In genomic region chr1:178997428-178997827, GRCh38 we compare ENCODE assay signal across 29 cellular contexts.
"Had no signal": no experiment of that assay in that cellular context is flagged by ENCODE, and none has a peak within 500 bp of the region (broad histone marks: within the 10 kb centered on the region; RNA-seq: fewer than 3 reads in every experiment).

No MANE protein-coding gene starts in this region.

- H3K4me1 Mint-ChIP-seq: stimulated activated naive CD8-positive, alpha-beta T cell treated with anti-CD3 and anti-CD28 coated beads, Interleukin-15, amount 100 ng/mL, for 72 hours had no signal

- H3K4me1 ChIP-seq: parathyroid adenoma, psoas muscle, right lobe of liver, upper lobe of right lung, uterus had no signal

- DNase-seq: natural killer cell; occipital lobe; ovary; posterior cingulate gyrus; psoas muscle; right cardiac atrium; right lobe of liver; sigmoid colon; small intestine; stimulated activated CD4-positive, alpha-beta T cell treated with anti-CD3 and anti-CD28 coated beads, Interleukin-15, amount 100 ng/mL, for 24 hours; stimulated activated CD4-positive, alpha-beta T cell treated with anti-CD3 and anti-CD28 coated beads, Interleukin-2, amount 100 ng/mL, for 24 hours; stimulated activated CD4-positive, alpha-beta T cell treated with anti-CD3 and anti-CD28 coated beads, Interleukin-2, amount 100 ng/mL, for 48 hours; stimulated activated CD4-positive, alpha-beta T cell treated with anti-CD3 and anti-CD28 coated beads, Interleukin-4, amount 100 ng/mL, for 24 hours; stimulated activated naive CD4-positive, alpha-beta T cell; stimulated activated naive CD8-positive, alpha-beta T cell treated with anti-CD3 and anti-CD28 coated beads, Interleukin-15, amount 100 ng/mL, for 72 hours; stimulated activated naive CD8-positive, alpha-beta T cell treated with anti-CD3 and anti-CD28 coated beads, Interleukin-15, Interleukin-2, amounts not matched to agents 100 U/mL and 50 U/mL, for 24 hours; substantia nigra; testis; tibial artery; transverse colon; upper lobe of right lung; uterus had no signal

- H3K9me3 ChIP-seq: ovary, psoas muscle, right lobe of liver, sigmoid colon, testis, upper lobe of right lung, uterus had no signal

- ATAC-seq: natural killer cell; psoas muscle; right cardiac atrium; right lobe of liver; stimulated activated memory B cell treated with anti-CD40 and anti-IgM and Interleukin-4, amounts not matched to agents 10 μg/mL and 1 μg/mL and 100 μg/mL, for 72 hours; stimulated activated naive CD8-positive, alpha-beta T cell treated with anti-CD3 and anti-CD28 coated beads, Interleukin-15, amount 100 ng/mL, for 72 hours; stimulated activated naive CD8-positive, alpha-beta T cell treated with anti-CD3 and anti-CD28 coated beads, Interleukin-15, Interleukin-2, amounts not matched to agents 100 U/mL and 50 U/mL, for 24 hours; upper lobe of right lung had no signal

- H3K27me3 Mint-ChIP-seq: progenitor cell of endocrine pancreas; stimulated activated memory B cell treated with anti-CD40 and anti-IgM and Interleukin-4, amounts not matched to agents 10 μg/mL and 1 μg/mL and 100 μg/mL, for 72 hours; stimulated activated naive CD8-positive, alpha-beta T cell treated with anti-CD3 and anti-CD28 coated beads, Interleukin-15, amount 100 ng/mL, for 72 hours; type B pancreatic cell had no signal

- H3K4me3 Mint-ChIP-seq: natural killer cell; nephron; neural progenitor cell; stimulated activated memory B cell treated with anti-CD40 and anti-IgM and Interleukin-4, amounts not matched to agents 10 μg/mL and 1 μg/mL and 100 μg/mL, for 72 hours; stimulated activated naive CD8-positive, alpha-beta T cell treated with anti-CD3 and anti-CD28 coated beads, Interleukin-15, amount 100 ng/mL, for 72 hours; type B pancreatic cell had no signal

- H3K27ac ChIP-seq: neural progenitor cell, ovary, parathyroid adenoma, psoas muscle, right lobe of liver, sigmoid colon, suprapubic skin, testis, tibial artery, transverse colon, upper lobe of right lung, uterus had no signal

- H3K9me3 Mint-ChIP-seq: natural killer cell; stimulated activated memory B cell treated with anti-CD40 and anti-IgM and Interleukin-4, amounts not matched to agents 10 μg/mL and 1 μg/mL and 100 μg/mL, for 72 hours; stimulated activated naive CD8-positive, alpha-beta T cell treated with anti-CD3 and anti-CD28 coated beads, Interleukin-15, amount 100 ng/mL, for 72 hours; type B pancreatic cell had no signal

- H3K4me3 ChIP-seq: neural progenitor cell, ovary, psoas muscle, right lobe of liver, sigmoid colon, suprapubic skin, testis, tibial artery, transverse colon, upper lobe of right lung, uterus had no signal

- H3K27me3 ChIP-seq: neural progenitor cell, ovary, right lobe of liver, sigmoid colon, suprapubic skin, testis, tibial artery, transverse colon, upper lobe of right lung, uterus had no signal

- H3K36me3 ChIP-seq: neural progenitor cell, ovary, right lobe of liver, sigmoid colon, suprapubic skin, tibial artery, transverse colon, upper lobe of right lung, uterus had no signal

- H3K36me3 Mint-ChIP-seq: natural killer cell; neural progenitor cell; stimulated activated memory B cell treated with anti-CD40 and anti-IgM and Interleukin-4, amounts not matched to agents 10 μg/mL and 1 μg/mL and 100 μg/mL, for 72 hours; type B pancreatic cell had no signal

- H3K27ac Mint-ChIP-seq: natural killer cell; nephron; neural progenitor cell; progenitor cell of endocrine pancreas; stimulated activated memory B cell treated with anti-CD40 and anti-IgM and Interleukin-4, amounts not matched to agents 10 μg/mL and 1 μg/mL and 100 μg/mL, for 72 hours; stimulated activated naive CD8-positive, alpha-beta T cell treated with anti-CD3 and anti-CD28 coated beads, Interleukin-15, amount 100 ng/mL, for 72 hours; type B pancreatic cell had no signal
